8 cellular contexts compared by ENCODE assay signal in genomic region chr19:46601318-46602224, GRCh38. TPM values are rescaled to one million over a fixed set of nuclear protein-coding genes. Genes with fewer than 3 reads are reported as not detected.
DNase-seq lines count a peak whose midpoint lies in the region; ATAC-seq and TF ChIP-seq lines count a peak whose summit lies in the region.

TSS of gene CALM3 (plus strand) at chr19:46601330. CDS start at chr19:46601435, 105 bp downstream.

- peak within 1 kb of the TSS; percentile 100 for H3K27ac Mint-ChIP-seq in neural progenitor cell

- H3K27me3 Mint-ChIP-seq in activated T-cell treated with anti-CD3 and anti-CD28 coated beads, Interleukin-2, amount 50 U/mL, for 4 hours (ENCODE audit: low read depth) = no peaks in the 10 kb centered on the region
- peaks cover 12% of the 10 kb centered on the region for H3K27me3 Mint-ChIP-seq in neural progenitor cell (ENCODE audit: insufficient read depth, low read depth)

- H3K9ac ChIP-seq in SU-DHL-6 (ENCODE audit: low read length) = peak within 1 kb of the TSS; percentile 98
- H3K9ac ChIP-seq in neural progenitor cell = peak within 1 kb of the TSS; percentile 100

- H3K4me1 ChIP-seq in neural progenitor cell = peaks cover 27% of the 10 kb centered on the region

- no peak for ATAC-seq in activated T-cell treated with anti-CD3 and anti-CD28 coated beads, Interleukin-2, amount 50 U/mL, for 4 hours

- no peaks in the 10 kb centered on the region for H3K36me3 ChIP-seq in SU-DHL-6 (ENCODE audit: low read length)
- H3K36me3 ChIP-seq in neural progenitor cell = no peaks in the 10 kb centered on the region

- peaks cover 11% of the 10 kb centered on the region for H3K9me3 Mint-ChIP-seq in activated T-cell treated with anti-CD3 and anti-CD28 coated beads, Interleukin-2, amount 50 U/mL, for 4 hours
- H3K9me3 Mint-ChIP-seq in neural progenitor cell = peaks cover 20% of the 10 kb centered on the region

- TF ChIP-seq CTCF in SU-DHL-6 (IDR thresholded peaks at IDR 0.05; ENCODE audit: insufficient read depth, low read length, poor library complexity, severe bottlenecking) (no peak), fibroblast of mammary gland (conservative IDR thresholded peaks at IDR 0.05; ENCODE audit: control insufficient read depth, insufficient read depth, low read depth, low read length) (no peak), neural progenitor cell (IDR thresholded peaks at IDR 0.05) (no peak)

- no peaks in the 10 kb centered on the region for H3K9me3 ChIP-seq in SU-DHL-6 (ENCODE audit: insufficient read depth, low read length)
- no peaks in the 10 kb centered on the region for H3K9me3 ChIP-seq in neural progenitor cell (ENCODE audit: low read depth)

- peak within 1 kb of the TSS; percentile 93 for H3K27ac ChIP-seq in SU-DHL-6 (ENCODE audit: low read depth, low read length)
- peak within 1 kb of the TSS; percentile 100 for H3K27ac ChIP-seq in neural progenitor cell

- no peaks in the 10 kb centered on the region for H3K9me2 ChIP-seq in SU-DHL-6 (replicated peaks; ENCODE audit: insufficient read depth, low read length)

- H4K20me1 ChIP-seq in SU-DHL-6 (ENCODE audit: low read depth, low read length) = no peaks in the 10 kb centered on the region
- H4K20me1 ChIP-seq in neural progenitor cell (ENCODE audit: low read depth) = peaks cover 47% of the 10 kb centered on the region

- peaks cover 4% of the 10 kb centered on the region for H3K36me3 Mint-ChIP-seq in activated T-cell treated with anti-CD3 and anti-CD28 coated beads, Interleukin-2, amount 50 U/mL, for 4 hours (ENCODE audit: insufficient read depth)
- H3K36me3 Mint-ChIP-seq in neural progenitor cell = peaks cover 12% of the 10 kb centered on the region

- H3K4me2 ChIP-seq in SU-DHL-6 (ENCODE audit: low read depth, low read length, poor library complexity, severe bottlenecking) (peak within 1 kb of the TSS; percentile 93), neural progenitor cell (peak within 1 kb of the TSS; percentile 89)

- peaks cover 34% of the 10 kb centered on the region for H3K4me1 Mint-ChIP-seq in activated T-cell treated with anti-CD3 and anti-CD28 coated beads, Interleukin-2, amount 50 U/mL, for 4 hours (ENCODE audit: low read depth)
- peaks cover 18% of the 10 kb centered on the region for H3K4me1 Mint-ChIP-seq in neural progenitor cell

- peak within 1 kb of the TSS; percentile 100 for H3K4me3 ChIP-seq in SU-DHL-6 (ENCODE audit: insufficient read depth, low read length, poor library complexity, severe bottlenecking)
- peak within 1 kb of the TSS; percentile 100 for H3K4me3 ChIP-seq in fibroblast of mammary gland (ENCODE audit: control insufficient read depth, low read depth, low read length)
- H3K4me3 ChIP-seq in neural progenitor cell = peak within 1 kb of the TSS; percentile 100

- no peak for DNase-seq in activated T-cell treated with anti-CD3 and anti-CD28 coated beads, Interleukin-2, amount 50 U/mL, for 4 hours
- DNase-seq in activated T-cell treated with anti-CD3 and anti-CD28 coated beads, Interleukin-2, amount 50 U/mL, for 1 hour = no peak
- DNase-seq in fibroblast of mammary gland (ENCODE audit: low read depth) (no peak), neural progenitor cell (ENCODE audit: low spot score) (peak; percentile 39), foreskin melanocyte (no peak), SW 1271 (lab: John Stamatoyannopoulos, UW) (no peak)
- no peak for DNase-seq in stimulated activated CD4-positive, alpha-beta T cell treated with anti-CD3 and anti-CD28 coated beads, Interleukin-4, amount 100 ng/mL, for 1 hour

- H3K4me3 Mint-ChIP-seq in activated T-cell treated with anti-CD3 and anti-CD28 coated beads, Interleukin-2, amount 50 U/mL, for 4 hours = peak within 1 kb of the TSS; percentile 95
- peak within 1 kb of the TSS; percentile 98 for H3K4me3 Mint-ChIP-seq in neural progenitor cell

- H3F3A ChIP-seq in SU-DHL-6 (ENCODE audit: insufficient read depth) (peaks cover 6% of the 10 kb centered on the region), neural progenitor cell (ENCODE audit: low read depth) (peaks cover 15% of the 10 kb centered on the region)

- H3K79me2 ChIP-seq in SU-DHL-6 (ENCODE audit: insufficient read depth, low read length) (peaks cover 47% of the 10 kb centered on the region), neural progenitor cell (ENCODE audit: low read depth) (peaks cover 54% of the 10 kb centered on the region)

- H2AFZ ChIP-seq in SU-DHL-6 (ENCODE audit: low read depth, low read length, severe bottlenecking) (peak within 1 kb of the TSS; percentile 94), neural progenitor cell (replicated peaks) (peak within 1 kb of the TSS; percentile 100)

- H3K27me3 ChIP-seq in SU-DHL-6 (ENCODE audit: low read length) = no peaks in the 10 kb centered on the region
- H3K27me3 ChIP-seq in neural progenitor cell = no peaks in the 10 kb centered on the region

RNA-seq across cellular contexts. Expression of gene CALM3, which starts in this region (rescaled TPM):
- total RNA-seq in activated T-cell treated with anti-CD3 and anti-CD28 coated beads, Interleukin-2, amount 50 U/mL, for 4 hours = 100 to 1,000 TPM; 237 to 257 (median 239) TPM
- total RNA-seq in neural progenitor cell (ENCODE audit: low replicate concordance) = 373 and 403 TPM in 2 replicates
